In the genomic region with DNA sequence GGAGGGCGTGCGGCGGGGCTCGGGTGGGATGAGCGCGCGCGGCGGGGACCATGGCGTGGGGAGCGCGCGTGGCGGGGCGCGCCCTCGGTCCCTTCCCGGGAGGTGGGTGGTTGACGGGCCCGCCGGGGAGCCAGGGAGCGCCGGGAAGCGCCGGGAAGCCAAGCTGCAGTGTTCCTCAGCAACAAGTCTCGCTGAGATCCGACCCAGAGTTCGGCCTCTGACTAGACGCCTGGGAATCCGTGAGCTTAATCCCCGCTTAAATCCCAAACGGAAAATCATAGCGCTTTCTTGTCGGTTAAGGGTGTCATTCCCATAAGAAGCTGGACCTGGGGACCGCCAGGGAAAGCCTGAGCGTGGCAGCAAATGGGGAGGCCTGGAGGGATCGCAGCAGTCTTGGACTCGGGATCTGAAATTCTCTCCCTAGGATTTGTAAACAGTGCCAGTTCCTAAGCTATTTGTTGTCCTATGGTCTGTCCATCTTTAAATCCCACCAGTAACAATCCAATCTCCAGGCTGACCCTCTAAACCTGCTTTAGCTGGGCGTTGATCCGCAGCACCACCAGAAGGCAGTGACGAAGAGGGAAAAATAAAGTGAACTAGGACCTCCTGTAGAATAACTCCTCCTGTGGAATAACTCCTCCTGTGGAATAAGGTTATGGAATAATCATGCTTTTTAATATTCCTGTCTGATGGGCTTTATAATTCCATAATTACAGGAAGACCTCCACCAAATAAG, we compare ENCODE assay signal across 8 cellular contexts. TPM values are rescaled to one million over a fixed set of nuclear protein-coding genes. Genes with fewer than 3 reads are reported as not detected.
DNase-seq lines count a peak whose midpoint lies in the region; ATAC-seq, FAIRE-seq and TF ChIP-seq lines count a peak whose summit lies in the region.

No MANE protein-coding gene starts in this region.

- no peaks in the 10 kb centered on the region for H3K36me3 ChIP-seq in body of pancreas (replicated peaks in 1 of 2; ENCODE audit: insufficient read depth in 1 of 2, low read depth in 2 of 2)
- no peaks in the 10 kb centered on the region for H3K36me3 ChIP-seq in small intestine (ENCODE audit: control insufficient read depth in 2 of 2, insufficient read depth in 2 of 2, low read length in 2 of 2)

- intact Hi-C loops in CD14-positive monocyte (cut with micrococcal nuclease) (loop anchor here in 1 of 2 donors (10.0 kb wide), 1 partner anchor 61 kb away; no protein-coding TSS in a partner anchor), body of pancreas (cut with DNase I) (no loop called here)

- H3K4me1 ChIP-seq in body of pancreas (peaks cover 18% of the 10 kb centered on the region), small intestine (ENCODE audit: control insufficient read depth in 2 of 2, insufficient read depth in 1 of 2, low read depth in 1 of 2, low read length in 1 of 2) (peaks cover 0 to 6% of the 10 kb centered on the region in 2 donors)

- DNase-seq in CD14-positive monocyte (ENCODE audit: low spot score) = no peak
- DNase-seq in NCI-H226 = peak; percentile 59
- DNase-seq in body of pancreas = no peak
- DNase-seq in immature natural killer cell = no peak
- DNase-seq in small intestine = peak; percentile 60
- DNase-seq in stimulated activated CD4-positive, alpha-beta T cell treated with anti-CD3 and anti-CD28 coated beads, Interleukin-2, amount 100 ng/mL, for 48 hours = no peak

- no peaks in the 10 kb centered on the region for H3K36me3 Mint-ChIP-seq in CD14-positive monocyte
- peaks cover 0 to 3% (median 0%) of the 10 kb centered on the region in 3 donors for H3K36me3 Mint-ChIP-seq in immature natural killer cell

- FAIRE-seq in small intestine (lab: Jason Lieb, UNC) = no peak

- ATAC-seq in GM21360 (IDR thresholded peaks at IDR 0.05; ENCODE audit: unreplicated experiment) (peak; percentile 4), body of pancreas (peak; percentile 17), GM18858 (IDR thresholded peaks at IDR 0.05; ENCODE audit: unreplicated experiment) (no peak)

- H3K9me3 Mint-ChIP-seq in CD14-positive monocyte = no peaks in the 10 kb centered on the region
- no peaks in the 10 kb centered on the region for H3K9me3 Mint-ChIP-seq in immature natural killer cell

- H3K4me3 ChIP-seq in body of pancreas = peak overlapping the region; percentile 5 to 99
- H3K4me3 ChIP-seq in small intestine (ENCODE audit: low read depth in 1 of 2, low read length in 2 of 2) = peak overlapping the region; percentile 54 to 93

- H3K4me3 Mint-ChIP-seq in CD14-positive monocyte (peak overlapping the region; percentile 91 to 94), immature natural killer cell (peak overlapping the region; percentile 75 to 87 (median 82))

- H3K27me3 ChIP-seq in body of pancreas (no peaks in the 10 kb centered on the region), small intestine (ENCODE audit: control insufficient read depth in 2 of 2, insufficient read depth in 2 of 2, low read length in 2 of 2) (no peaks in the 10 kb centered on the region)

- H3K27ac ChIP-seq in body of pancreas = peak overlapping the region; percentile 81 to 89 (median 82)
- H3K27ac ChIP-seq in small intestine (ENCODE audit: low read depth in 1 of 2, low read length in 1 of 2) = peak overlapping the region; percentile 81 to 91

- WGBS in body of pancreas, 2 donors = 1% methylated on average over 12 to 24 of the region's 41 CpGs
- WGBS in small intestine, 3 donors = 1 to 3% (median 2%) methylated on average over 26 to 41 of the region's 41 CpGs

- TF ChIP-seq POLR2A in body of pancreas (IDR thresholded peaks at IDR 0.05) = no peak

- H3K9me3 ChIP-seq in body of pancreas = no peaks in the 10 kb centered on the region
- no peaks in the 10 kb centered on the region for H3K9me3 ChIP-seq in small intestine (ENCODE audit: control insufficient read depth, low read depth)

- H3K27ac Mint-ChIP-seq in CD14-positive monocyte = peak overlapping the region in 1 of 7 donors; percentile 35
- no peak overlapping the region for H3K27ac Mint-ChIP-seq in immature natural killer cell

- peaks cover 0 to 12% (median 0%) of the 10 kb centered on the region in 3 donors for H3K27me3 Mint-ChIP-seq in CD14-positive monocyte (ENCODE audit: low read depth in 3 of 3)
- peaks cover 0 to 4% (median 3%) of the 10 kb centered on the region in 3 donors for H3K27me3 Mint-ChIP-seq in immature natural killer cell (ENCODE audit: low read depth in 3 of 3)

- H3K4me1 Mint-ChIP-seq in CD14-positive monocyte (peaks cover 30% of the 10 kb centered on the region), immature natural killer cell (peaks cover 15 to 16% of the 10 kb centered on the region in 2 donors)

- TF ChIP-seq CTCF in CD14-positive monocyte (IDR thresholded peaks at IDR 0.05) (peak; percentile 9), body of pancreas (IDR thresholded peaks at IDR 0.05) (no peak)

RNA-seq across cellular contexts. Expression of a gene that starts 0.6 kb away (rescaled TPM):
- 1 to 10 TPM; 1.2 to 3.8 TPM for polyA plus RNA-seq in CD14-positive monocyte
- total RNA-seq in body of pancreas = 1 to 10 TPM; 3.0 to 8.0 TPM
- 1 to 10 TPM; 3.2 to 5.1 (median 3.8) TPM for polyA plus RNA-seq in immature natural killer cell
- polyA plus RNA-seq in small intestine = 10 to 100 TPM in 1 of 3 donors, 1 to 10 TPM in 2; 5.6 to 10.5 (median 7.3) TPM

Comparison
In these comparisons a context has a peak if more than half of its experiments do, and no peak if none do; other contexts are left out.
1. DNase-seq: peak in NCI-H226 (single experiment) and small intestine (single experiment); none in CD14-positive monocyte (single experiment), body of pancreas (0 of 4), immature natural killer cell (0 of 3) and stimulated activated CD4-positive, alpha-beta T cell treated with anti-CD3 and anti-CD28 coated beads, Interleukin-2, amount 100 ng/mL, for 48 hours (0 of 2).